In the genomic region with DNA sequence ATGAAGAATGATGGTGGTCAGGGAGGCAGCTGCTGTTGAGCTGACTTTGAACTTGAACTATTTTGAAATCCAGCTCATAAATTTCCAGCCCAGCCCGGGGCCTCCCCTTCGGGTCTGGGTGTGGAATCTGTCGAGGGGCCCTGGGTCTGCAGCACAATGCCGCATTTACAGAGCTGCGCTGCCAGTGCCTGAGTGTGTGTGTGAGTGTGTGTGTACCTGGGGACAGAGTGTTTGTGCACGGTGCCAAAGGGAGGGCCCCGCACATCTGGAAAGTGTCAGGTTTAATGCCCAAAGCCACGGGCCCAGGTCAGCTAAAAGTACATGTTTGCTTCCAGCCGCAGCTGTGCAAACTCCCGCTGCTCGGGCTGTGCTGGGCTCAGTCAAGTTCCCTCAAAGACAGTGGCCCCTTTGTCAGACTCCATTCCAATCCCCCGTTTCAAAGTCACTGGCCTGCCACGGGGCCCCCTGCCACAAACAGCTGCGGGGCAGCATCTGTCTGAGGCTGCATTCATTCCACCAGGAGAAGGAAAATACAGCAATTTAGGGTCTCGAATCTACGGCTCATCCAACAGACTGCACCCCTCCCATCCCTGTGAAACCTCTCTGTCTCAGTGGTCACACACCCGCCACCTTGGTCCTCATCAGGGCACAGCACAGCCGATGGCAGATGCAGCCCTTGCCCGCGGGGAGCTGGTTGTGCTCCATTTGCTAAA, we compare ENCODE assay signal across 1 cellular context.
TF ChIP-seq lines count a peak whose summit lies in the region.

No MANE protein-coding gene starts in this region.

TF ChIP-seq in HepG2, 621 proteins besides CTCF, POLR2A, EP300 and RAD21 (continued from another document and continues in another):
- TF ChIP-seq, protein P1, sequence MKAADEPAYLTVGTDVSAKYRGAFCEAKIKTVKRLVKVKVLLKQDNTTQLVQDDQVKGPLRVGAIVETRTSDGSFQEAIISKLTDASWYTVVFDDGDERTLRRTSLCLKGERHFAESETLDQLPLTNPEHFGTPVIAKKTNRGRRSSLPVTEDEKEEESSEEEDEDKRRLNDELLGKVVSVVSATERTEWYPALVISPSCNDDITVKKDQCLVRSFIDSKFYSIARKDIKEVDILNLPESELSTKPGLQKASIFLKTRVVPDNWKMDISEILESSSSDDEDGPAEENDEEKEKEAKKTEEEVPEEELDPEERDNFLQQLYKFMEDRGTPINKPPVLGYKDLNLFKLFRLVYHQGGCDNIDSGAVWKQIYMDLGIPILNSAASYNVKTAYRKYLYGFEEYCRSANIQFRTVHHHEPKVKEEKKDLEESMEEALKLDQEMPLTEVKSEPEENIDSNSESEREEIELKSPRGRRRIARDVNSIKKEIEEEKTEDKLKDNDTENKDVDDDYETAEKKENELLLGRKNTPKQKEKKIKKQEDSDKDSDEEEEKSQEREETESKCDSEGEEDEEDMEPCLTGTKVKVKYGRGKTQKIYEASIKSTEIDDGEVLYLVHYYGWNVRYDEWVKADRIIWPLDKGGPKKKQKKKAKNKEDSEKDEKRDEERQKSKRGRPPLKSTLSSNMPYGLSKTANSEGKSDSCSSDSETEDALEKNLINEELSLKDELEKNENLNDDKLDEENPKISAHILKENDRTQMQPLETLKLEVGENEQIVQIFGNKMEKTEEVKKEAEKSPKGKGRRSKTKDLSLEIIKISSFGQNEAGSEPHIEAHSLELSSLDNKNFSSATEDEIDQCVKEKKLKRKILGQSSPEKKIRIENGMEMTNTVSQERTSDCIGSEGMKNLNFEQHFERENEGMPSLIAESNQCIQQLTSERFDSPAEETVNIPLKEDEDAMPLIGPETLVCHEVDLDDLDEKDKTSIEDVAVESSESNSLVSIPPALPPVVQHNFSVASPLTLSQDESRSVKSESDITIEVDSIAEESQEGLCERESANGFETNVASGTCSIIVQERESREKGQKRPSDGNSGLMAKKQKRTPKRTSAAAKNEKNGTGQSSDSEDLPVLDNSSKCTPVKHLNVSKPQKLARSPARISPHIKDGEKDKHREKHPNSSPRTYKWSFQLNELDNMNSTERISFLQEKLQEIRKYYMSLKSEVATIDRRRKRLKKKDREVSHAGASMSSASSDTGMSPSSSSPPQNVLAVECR (CRISPR knock-in tag; IDR thresholded peaks at IDR 0.05; ENCODE audit: borderline replicate concordance), result peak; percentile 52; the same call in 1 of the 2 replicates
- TF ChIP-seq MIER2 (CRISPR knock-in tag; IDR thresholded peaks at IDR 0.05) (no peak), KDM1A (CRISPR knock-in tag; IDR thresholded peaks at IDR 0.05) (peak; percentile 26; the same call in 1 of the 2 replicates), SP4 (CRISPR knock-in tag; IDR thresholded peaks at IDR 0.05) (0 out of 2 replicates have a peak, but pooled peaks have one; percentile 17), ZBTB7A (CRISPR knock-in tag; IDR thresholded peaks at IDR 0.05) (peak; percentile 21; the same call in 1 of the 2 replicates), YEATS4 (CRISPR knock-in tag; IDR thresholded peaks at IDR 0.05; ENCODE audit: borderline replicate concordance) (no peak), PHF21A (CRISPR knock-in tag; IDR thresholded peaks at IDR 0.05) (peak; percentile 83), ZNF562 (CRISPR knock-in tag; IDR thresholded peaks at IDR 0.05; ENCODE audit: borderline replicate concordance) (no peak), ZNF563 (CRISPR knock-in tag; IDR thresholded peaks at IDR 0.05) (peak; percentile 20; the same call in 1 of the 2 replicates), KLF11 (CRISPR knock-in tag; IDR thresholded peaks at IDR 0.05) (no peak), BCL6 (CRISPR knock-in tag; IDR thresholded peaks at IDR 0.05) (peak; percentile 87), ZNF337 (CRISPR knock-in tag; IDR thresholded peaks at IDR 0.05; ENCODE audit: borderline replicate concordance, low read depth) (peak; percentile 64; the same call in 1 of the 2 replicates), RELA (CRISPR knock-in tag; IDR thresholded peaks at IDR 0.05) (no peak), NR2F2 (IDR thresholded peaks at IDR 0.05; ENCODE audit: borderline replicate concordance, low read depth) (no peak; the same call in 1 of the 2 replicates), MXI1 (IDR thresholded peaks at IDR 0.05; ENCODE audit: borderline replicate concordance, low read depth, low read length) (peak; percentile 39; the same call in 1 of the 3 replicates)
- TF ChIP-seq, protein P2, sequence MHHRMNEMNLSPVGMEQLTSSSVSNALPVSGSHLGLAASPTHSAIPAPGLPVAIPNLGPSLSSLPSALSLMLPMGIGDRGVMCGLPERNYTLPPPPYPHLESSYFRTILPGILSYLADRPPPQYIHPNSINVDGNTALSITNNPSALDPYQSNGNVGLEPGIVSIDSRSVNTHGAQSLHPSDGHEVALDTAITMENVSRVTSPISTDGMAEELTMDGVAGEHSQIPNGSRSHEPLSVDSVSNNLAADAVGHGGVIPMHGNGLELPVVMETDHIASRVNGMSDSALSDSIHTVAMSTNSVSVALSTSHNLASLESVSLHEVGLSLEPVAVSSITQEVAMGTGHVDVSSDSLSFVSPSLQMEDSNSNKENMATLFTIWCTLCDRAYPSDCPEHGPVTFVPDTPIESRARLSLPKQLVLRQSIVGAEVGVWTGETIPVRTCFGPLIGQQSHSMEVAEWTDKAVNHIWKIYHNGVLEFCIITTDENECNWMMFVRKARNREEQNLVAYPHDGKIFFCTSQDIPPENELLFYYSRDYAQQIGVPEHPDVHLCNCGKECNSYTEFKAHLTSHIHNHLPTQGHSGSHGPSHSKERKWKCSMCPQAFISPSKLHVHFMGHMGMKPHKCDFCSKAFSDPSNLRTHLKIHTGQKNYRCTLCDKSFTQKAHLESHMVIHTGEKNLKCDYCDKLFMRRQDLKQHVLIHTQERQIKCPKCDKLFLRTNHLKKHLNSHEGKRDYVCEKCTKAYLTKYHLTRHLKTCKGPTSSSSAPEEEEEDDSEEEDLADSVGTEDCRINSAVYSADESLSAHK (CRISPR knock-in tag; IDR thresholded peaks at IDR 0.05; ENCODE audit: borderline replicate concordance), result no peak
- TF ChIP-seq, protein P3, sequence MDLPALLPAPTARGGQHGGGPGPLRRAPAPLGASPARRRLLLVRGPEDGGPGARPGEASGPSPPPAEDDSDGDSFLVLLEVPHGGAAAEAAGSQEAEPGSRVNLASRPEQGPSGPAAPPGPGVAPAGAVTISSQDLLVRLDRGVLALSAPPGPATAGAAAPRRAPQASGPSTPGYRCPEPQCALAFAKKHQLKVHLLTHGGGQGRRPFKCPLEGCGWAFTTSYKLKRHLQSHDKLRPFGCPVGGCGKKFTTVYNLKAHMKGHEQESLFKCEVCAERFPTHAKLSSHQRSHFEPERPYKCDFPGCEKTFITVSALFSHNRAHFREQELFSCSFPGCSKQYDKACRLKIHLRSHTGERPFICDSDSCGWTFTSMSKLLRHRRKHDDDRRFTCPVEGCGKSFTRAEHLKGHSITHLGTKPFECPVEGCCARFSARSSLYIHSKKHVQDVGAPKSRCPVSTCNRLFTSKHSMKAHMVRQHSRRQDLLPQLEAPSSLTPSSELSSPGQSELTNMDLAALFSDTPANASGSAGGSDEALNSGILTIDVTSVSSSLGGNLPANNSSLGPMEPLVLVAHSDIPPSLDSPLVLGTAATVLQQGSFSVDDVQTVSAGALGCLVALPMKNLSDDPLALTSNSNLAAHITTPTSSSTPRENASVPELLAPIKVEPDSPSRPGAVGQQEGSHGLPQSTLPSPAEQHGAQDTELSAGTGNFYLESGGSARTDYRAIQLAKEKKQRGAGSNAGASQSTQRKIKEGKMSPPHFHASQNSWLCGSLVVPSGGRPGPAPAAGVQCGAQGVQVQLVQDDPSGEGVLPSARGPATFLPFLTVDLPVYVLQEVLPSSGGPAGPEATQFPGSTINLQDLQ (CRISPR knock-in tag; IDR thresholded peaks at IDR 0.05), result peak; percentile 38; the same call in 1 of the 2 replicates
- TF ChIP-seq, protein P4, sequence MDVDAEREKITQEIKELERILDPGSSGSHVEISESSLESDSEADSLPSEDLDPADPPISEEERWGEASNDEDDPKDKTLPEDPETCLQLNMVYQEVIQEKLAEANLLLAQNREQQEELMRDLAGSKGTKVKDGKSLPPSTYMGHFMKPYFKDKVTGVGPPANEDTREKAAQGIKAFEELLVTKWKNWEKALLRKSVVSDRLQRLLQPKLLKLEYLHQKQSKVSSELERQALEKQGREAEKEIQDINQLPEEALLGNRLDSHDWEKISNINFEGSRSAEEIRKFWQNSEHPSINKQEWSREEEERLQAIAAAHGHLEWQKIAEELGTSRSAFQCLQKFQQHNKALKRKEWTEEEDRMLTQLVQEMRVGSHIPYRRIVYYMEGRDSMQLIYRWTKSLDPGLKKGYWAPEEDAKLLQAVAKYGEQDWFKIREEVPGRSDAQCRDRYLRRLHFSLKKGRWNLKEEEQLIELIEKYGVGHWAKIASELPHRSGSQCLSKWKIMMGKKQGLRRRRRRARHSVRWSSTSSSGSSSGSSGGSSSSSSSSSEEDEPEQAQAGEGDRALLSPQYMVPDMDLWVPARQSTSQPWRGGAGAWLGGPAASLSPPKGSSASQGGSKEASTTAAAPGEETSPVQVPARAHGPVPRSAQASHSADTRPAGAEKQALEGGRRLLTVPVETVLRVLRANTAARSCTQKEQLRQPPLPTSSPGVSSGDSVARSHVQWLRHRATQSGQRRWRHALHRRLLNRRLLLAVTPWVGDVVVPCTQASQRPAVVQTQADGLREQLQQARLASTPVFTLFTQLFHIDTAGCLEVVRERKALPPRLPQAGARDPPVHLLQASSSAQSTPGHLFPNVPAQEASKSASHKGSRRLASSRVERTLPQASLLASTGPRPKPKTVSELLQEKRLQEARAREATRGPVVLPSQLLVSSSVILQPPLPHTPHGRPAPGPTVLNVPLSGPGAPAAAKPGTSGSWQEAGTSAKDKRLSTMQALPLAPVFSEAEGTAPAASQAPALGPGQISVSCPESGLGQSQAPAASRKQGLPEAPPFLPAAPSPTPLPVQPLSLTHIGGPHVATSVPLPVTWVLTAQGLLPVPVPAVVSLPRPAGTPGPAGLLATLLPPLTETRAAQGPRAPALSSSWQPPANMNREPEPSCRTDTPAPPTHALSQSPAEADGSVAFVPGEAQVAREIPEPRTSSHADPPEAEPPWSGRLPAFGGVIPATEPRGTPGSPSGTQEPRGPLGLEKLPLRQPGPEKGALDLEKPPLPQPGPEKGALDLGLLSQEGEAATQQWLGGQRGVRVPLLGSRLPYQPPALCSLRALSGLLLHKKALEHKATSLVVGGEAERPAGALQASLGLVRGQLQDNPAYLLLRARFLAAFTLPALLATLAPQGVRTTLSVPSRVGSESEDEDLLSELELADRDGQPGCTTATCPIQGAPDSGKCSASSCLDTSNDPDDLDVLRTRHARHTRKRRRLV (CRISPR knock-in tag; IDR thresholded peaks at IDR 0.05), result no peak
- TF ChIP-seq, protein P5, sequence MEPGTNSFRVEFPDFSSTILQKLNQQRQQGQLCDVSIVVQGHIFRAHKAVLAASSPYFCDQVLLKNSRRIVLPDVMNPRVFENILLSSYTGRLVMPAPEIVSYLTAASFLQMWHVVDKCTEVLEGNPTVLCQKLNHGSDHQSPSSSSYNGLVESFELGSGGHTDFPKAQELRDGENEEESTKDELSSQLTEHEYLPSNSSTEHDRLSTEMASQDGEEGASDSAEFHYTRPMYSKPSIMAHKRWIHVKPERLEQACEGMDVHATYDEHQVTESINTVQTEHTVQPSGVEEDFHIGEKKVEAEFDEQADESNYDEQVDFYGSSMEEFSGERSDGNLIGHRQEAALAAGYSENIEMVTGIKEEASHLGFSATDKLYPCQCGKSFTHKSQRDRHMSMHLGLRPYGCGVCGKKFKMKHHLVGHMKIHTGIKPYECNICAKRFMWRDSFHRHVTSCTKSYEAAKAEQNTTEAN (CRISPR knock-in tag; conservative IDR thresholded peaks at IDR 0.05), result peak; percentile 99
- TF ChIP-seq, protein P6, sequence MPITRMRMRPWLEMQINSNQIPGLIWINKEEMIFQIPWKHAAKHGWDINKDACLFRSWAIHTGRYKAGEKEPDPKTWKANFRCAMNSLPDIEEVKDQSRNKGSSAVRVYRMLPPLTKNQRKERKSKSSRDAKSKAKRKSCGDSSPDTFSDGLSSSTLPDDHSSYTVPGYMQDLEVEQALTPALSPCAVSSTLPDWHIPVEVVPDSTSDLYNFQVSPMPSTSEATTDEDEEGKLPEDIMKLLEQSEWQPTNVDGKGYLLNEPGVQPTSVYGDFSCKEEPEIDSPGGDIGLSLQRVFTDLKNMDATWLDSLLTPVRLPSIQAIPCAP (CRISPR knock-in tag; IDR thresholded peaks at IDR 0.05; ENCODE audit: low read depth), result no peak
- TF ChIP-seq, protein P7, sequence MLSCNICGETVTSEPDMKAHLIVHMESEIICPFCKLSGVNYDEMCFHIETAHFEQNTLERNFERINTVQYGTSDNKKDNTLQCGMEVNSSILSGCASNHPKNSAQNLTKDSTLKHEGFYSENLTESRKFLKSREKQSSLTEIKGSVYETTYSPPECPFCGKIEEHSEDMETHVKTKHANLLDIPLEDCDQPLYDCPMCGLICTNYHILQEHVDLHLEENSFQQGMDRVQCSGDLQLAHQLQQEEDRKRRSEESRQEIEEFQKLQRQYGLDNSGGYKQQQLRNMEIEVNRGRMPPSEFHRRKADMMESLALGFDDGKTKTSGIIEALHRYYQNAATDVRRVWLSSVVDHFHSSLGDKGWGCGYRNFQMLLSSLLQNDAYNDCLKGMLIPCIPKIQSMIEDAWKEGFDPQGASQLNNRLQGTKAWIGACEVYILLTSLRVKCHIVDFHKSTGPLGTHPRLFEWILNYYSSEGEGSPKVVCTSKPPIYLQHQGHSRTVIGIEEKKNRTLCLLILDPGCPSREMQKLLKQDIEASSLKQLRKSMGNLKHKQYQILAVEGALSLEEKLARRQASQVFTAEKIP (CRISPR knock-in tag; IDR thresholded peaks at IDR 0.05; ENCODE audit: borderline replicate concordance), result no peak
- TF ChIP-seq, protein P8, sequence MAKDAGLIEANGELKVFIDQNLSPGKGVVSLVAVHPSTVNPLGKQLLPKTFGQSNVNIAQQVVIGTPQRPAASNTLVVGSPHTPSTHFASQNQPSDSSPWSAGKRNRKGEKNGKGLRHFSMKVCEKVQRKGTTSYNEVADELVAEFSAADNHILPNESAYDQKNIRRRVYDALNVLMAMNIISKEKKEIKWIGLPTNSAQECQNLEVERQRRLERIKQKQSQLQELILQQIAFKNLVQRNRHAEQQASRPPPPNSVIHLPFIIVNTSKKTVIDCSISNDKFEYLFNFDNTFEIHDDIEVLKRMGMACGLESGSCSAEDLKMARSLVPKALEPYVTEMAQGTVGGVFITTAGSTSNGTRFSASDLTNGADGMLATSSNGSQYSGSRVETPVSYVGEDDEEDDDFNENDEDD (CRISPR knock-in tag; IDR thresholded peaks at IDR 0.05; ENCODE audit: borderline replicate concordance), result 0 out of 2 replicates have a peak, but pooled peaks have one; percentile 17
- TF ChIP-seq, protein P9, sequence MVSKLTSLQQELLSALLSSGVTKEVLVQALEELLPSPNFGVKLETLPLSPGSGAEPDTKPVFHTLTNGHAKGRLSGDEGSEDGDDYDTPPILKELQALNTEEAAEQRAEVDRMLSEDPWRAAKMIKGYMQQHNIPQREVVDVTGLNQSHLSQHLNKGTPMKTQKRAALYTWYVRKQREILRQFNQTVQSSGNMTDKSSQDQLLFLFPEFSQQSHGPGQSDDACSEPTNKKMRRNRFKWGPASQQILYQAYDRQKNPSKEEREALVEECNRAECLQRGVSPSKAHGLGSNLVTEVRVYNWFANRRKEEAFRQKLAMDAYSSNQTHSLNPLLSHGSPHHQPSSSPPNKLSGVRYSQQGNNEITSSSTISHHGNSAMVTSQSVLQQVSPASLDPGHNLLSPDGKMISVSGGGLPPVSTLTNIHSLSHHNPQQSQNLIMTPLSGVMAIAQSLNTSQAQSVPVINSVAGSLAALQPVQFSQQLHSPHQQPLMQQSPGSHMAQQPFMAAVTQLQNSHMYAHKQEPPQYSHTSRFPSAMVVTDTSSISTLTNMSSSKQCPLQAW (CRISPR knock-in tag; IDR thresholded peaks at IDR 0.05), result 0 out of 2 replicates have a peak, but pooled peaks have one; percentile 21
